24 cellular contexts compared by ENCODE assay signal in genomic region chr10:126565456-126565855, GRCh38.
DNase-seq lines count a peak whose midpoint lies in the region; ATAC-seq and TF ChIP-seq lines count a peak whose summit lies in the region.
"Had no signal": no experiment of that assay in that cellular context is flagged by ENCODE, and none has a peak within 500 bp of the region (broad histone marks: within the 10 kb centered on the region; RNA-seq: fewer than 3 reads in every experiment).

No MANE protein-coding gene starts in this region.

- POLR2A ChIA-PET in OCI-LY7 (lab: Charles Lee): no interaction called here

- H3K9me2 ChIP-seq in OCI-LY7 (ENCODE audit: insufficient read depth, low read length): no peaks in the 10 kb centered on the region

- peak; percentile 0 for DNase-seq in NCI-H2196 (lab: John Stamatoyannopoulos, UW; ENCODE audit: unreplicated experiment)
- no peak for DNase-seq in NCI-H2196 treated with DMSO at 0.1 percent for 48 hours (lab: John Stamatoyannopoulos, UW; ENCODE audit: unreplicated experiment)
- peak; percentile 61 for DNase-seq in ELF-1 (ENCODE audit: low read depth, low spot score)
- peak; percentile 28 for DNase-seq in left kidney (ENCODE audit: low read depth, low spot score)
- DNase-seq in NCI-H1092 treated with DMSO at 0.1 percent for 48 hours (lab: John Stamatoyannopoulos, UW): no peak
- no peak for DNase-seq in OCI-LY7 (ENCODE audit: low spot score)
- DNase-seq: activated CD4-positive, alpha-beta T cell treated with anti-CD3 and anti-CD28 coated beads, Interleukin-2, amount 50 U/mL, for 4 hours; activated gamma-delta T cell treated with Interleukin-2 at 50 U/mL for 16 hours; activated T-cell treated with anti-CD3 and anti-CD28 coated beads for 4 hours; Kasumi-1; mammary epithelial cell; naive thymus-derived CD4-positive, alpha-beta T cell; NCI-H1417; ovary; sigmoid colon; T-helper 1 cell had no signal

- no peak for ATAC-seq in SK-N-SH treated with all-trans-retinoic acid at 6 μM for 48 hours
- ATAC-seq: gastroesophageal sphincter; GM12878; naive thymus-derived CD4-positive, alpha-beta T cell; Right ventricle myocardium inferior; stimulated activated effector memory CD8-positive, alpha-beta T cell treated with anti-CD3 and anti-CD28 coated beads, Interleukin-12 subunit alpha, Interleukin-12 subunit beta, amount 100 ng/mL, for 72 hours had no signal

- no peaks in the 10 kb centered on the region for H4K20me1 ChIP-seq in OCI-LY7 (ENCODE audit: insufficient read depth, low read length)

- H3K4me1 ChIP-seq in OCI-LY7 (ENCODE audit: insufficient read depth, low read length, poor library complexity, severe bottlenecking): no peaks in the 10 kb centered on the region
- H3K4me1 ChIP-seq: gastroesophageal sphincter had no signal

- CTCF ChIA-PET in OCI-LY7 (lab: Charles Lee; ENCODE audit: unreplicated experiment): no interaction called here

- no peak overlapping the region for H3K4me3 ChIP-seq in OCI-LY7 (ENCODE audit: low read depth, low read length, poor library complexity, severe bottlenecking)
- H3K4me3 ChIP-seq: gastroesophageal sphincter, GM12878, ovary, sigmoid colon, thoracic aorta had no signal

- H3K9me3 ChIP-seq in OCI-LY7 (ENCODE audit: low read length): no peaks in the 10 kb centered on the region
- H3K9me3 ChIP-seq: gastroesophageal sphincter, ovary, sigmoid colon, thoracic aorta had no signal

- TF ChIP-seq CTCF in OCI-LY7 (conservative IDR thresholded peaks at IDR 0.05; ENCODE audit: low read length): no peak

- H3K79me2 ChIP-seq in OCI-LY7 (ENCODE audit: insufficient read depth, low read depth, low read length): no peaks in the 10 kb centered on the region

- intact Hi-C loops in OCI-LY7 (cut with micrococcal nuclease; ENCODE audit: unreplicated experiment): no loop called here

- BruUV-seq in OCI-LY7 (replicated peaks; lab: Mats Ljungman, UMichigan): no TSS peak

- no peak overlapping the region for H2AFZ ChIP-seq in OCI-LY7 (ENCODE audit: low read length)

- H3K27ac ChIP-seq in angular gyrus (ENCODE audit: low read depth, low read length): peak overlapping the region; percentile 31
- H3K27ac ChIP-seq in OCI-LY7 (ENCODE audit: low read depth, low read length, poor library complexity, severe bottlenecking): no peak overlapping the region
- H3K27ac ChIP-seq: C4-2B, gastroesophageal sphincter, ovary, sigmoid colon, thoracic aorta had no signal

- no peak overlapping the region for H3K4me2 ChIP-seq in OCI-LY7 (ENCODE audit: low read length)

- H3K36me3 ChIP-seq in OCI-LY7 (ENCODE audit: insufficient read depth, low read length): no peaks in the 10 kb centered on the region
- H3K36me3 ChIP-seq: gastroesophageal sphincter, ovary, sigmoid colon, thoracic aorta had no signal

TF ChIP-seq in SK-N-SH treated with all-trans-retinoic acid at 6 μM for 48 hours, 23 proteins besides CTCF, POLR2A, EP300 and RAD21:
- no peak for TF ChIP-seq CSRNP3 (CRISPR knock-in tag; IDR thresholded peaks at IDR 0.05)
- TF ChIP-seq PPARA (CRISPR knock-in tag; IDR thresholded peaks at IDR 0.05; ENCODE audit: borderline replicate concordance): no peak
- no peak for TF ChIP-seq TSHZ2 (CRISPR knock-in tag; IDR thresholded peaks at IDR 0.05)
- no peak for TF ChIP-seq TOX (CRISPR knock-in tag; IDR thresholded peaks at IDR 0.05; ENCODE audit: borderline replicate concordance)
- TF ChIP-seq GLIS3 (CRISPR knock-in tag; IDR thresholded peaks at IDR 0.05): no peak

Comparison
In these comparisons a context has a peak if more than half of its experiments do, and no peak if none do; other contexts are left out.
1. DNase-seq: peak in NCI-H2196 (single experiment), ELF-1 (single experiment) and left kidney (single experiment); none in NCI-H2196 treated with DMSO at 0.1 percent for 48 hours (single experiment), NCI-H1092 treated with DMSO at 0.1 percent for 48 hours (single experiment) and OCI-LY7 (single experiment).